Comparison of ENCODE assay signal across 11 cellular contexts in genomic region chr4:185504098-185505047, GRCh38. TPM values are rescaled to one million over a fixed set of nuclear protein-coding genes. Genes with fewer than 3 reads are reported as not detected.
DNase-seq lines count a peak whose midpoint lies in the region; ATAC-seq and TF ChIP-seq lines count a peak whose summit lies in the region.
"Had no signal": no experiment of that assay in that cellular context is flagged by ENCODE, and none has a peak within 500 bp of the region (broad histone marks: within the 10 kb centered on the region; RNA-seq: fewer than 3 reads in every experiment).

No MANE protein-coding gene starts in this region.

- peaks cover 0 to 6% of the 10 kb centered on the region in 2 donors for H3K4me1 ChIP-seq in duodenal mucosa (ENCODE audit: control insufficient read depth in 1 of 2, insufficient read depth in 2 of 2, low read length in 2 of 2)
- H3K4me1 ChIP-seq in uterus = no peaks in the 10 kb centered on the region

- no peak for ATAC-seq in HG02678 (IDR thresholded peaks at IDR 0.05; ENCODE audit: unreplicated experiment)
- ATAC-seq: GM23338 had no signal

- H3K9me3 ChIP-seq in duodenal mucosa (ENCODE audit: control insufficient read depth in 1 of 2, low read length in 2 of 2) (peaks cover 0 to 4% of the 10 kb centered on the region in 2 donors), uterus (no peaks in the 10 kb centered on the region)

- H3K27ac ChIP-seq in duodenal mucosa (ENCODE audit: low read depth, low read length) = no peak overlapping the region
- peak overlapping the region in 1 of 2 donors; percentile 36 for H3K27ac ChIP-seq in uterus
- H3K27ac ChIP-seq: PC-9 had no signal

- no peaks in the 10 kb centered on the region for H3K27me3 ChIP-seq in duodenal mucosa (ENCODE audit: control insufficient read depth in 1 of 2, insufficient read depth in 2 of 2, low read length in 2 of 2)
- no peaks in the 10 kb centered on the region for H3K27me3 ChIP-seq in uterus

- no peak for TF ChIP-seq CTCF in LNCaP clone FGC (IDR thresholded peaks at IDR 0.05; ENCODE audit: control insufficient read depth, extremely low read depth, insufficient read depth)
- TF ChIP-seq CTCF in uterus (IDR thresholded peaks at IDR 0.05) = no peak
- no peak for TF ChIP-seq CTCF in GM10248 (IDR thresholded peaks at IDR 0.05; ENCODE audit: control extremely low read depth, extremely low read depth, low read depth, missing control alignments)
- TF ChIP-seq CTCF in GM10266 (IDR thresholded peaks at IDR 0.05; ENCODE audit: control insufficient read depth, insufficient read depth, low read depth, missing control alignments) = no peak

- no peak for TF ChIP-seq POLR2A in uterus (IDR thresholded peaks at IDR 0.05)

- DNase-seq in LNCaP clone FGC (ENCODE audit: low read depth) (no peak), mucosa of gallbladder (ENCODE audit: low spot score) (peak; percentile 64), uterus (peak; percentile 52 to 57), GM10248 (ENCODE audit: extremely low spot score) (no peak), T1000 (lab: John Stamatoyannopoulos, UW) (no peak), GM10266 (ENCODE audit: extremely low spot score) (no peak)
- DNase-seq: PC-9 had no signal

- intact Hi-C loops in uterus (cut with DNase I; ENCODE audit: low total_unique reads) = no loop called here

- CTCF ChIA-PET in GM10248 (lab: Yijun Ruan, JAX) = no interaction called here

- H3K36me3 ChIP-seq in duodenal mucosa (ENCODE audit: control insufficient read depth in 1 of 2, insufficient read depth in 2 of 2, low read length in 2 of 2) (no peaks in the 10 kb centered on the region), uterus (no peaks in the 10 kb centered on the region)

- H3K9ac ChIP-seq in duodenal mucosa (ENCODE audit: low read depth in 1 of 2, low read length in 2 of 2) = no peak overlapping the region

- H3K4me3 ChIP-seq in LNCaP clone FGC (ENCODE audit: low read depth, low read length) = peak overlapping the region; percentile 5
- H3K4me3 ChIP-seq in duodenal mucosa (ENCODE audit: low read depth in 1 of 2, low read length in 2 of 2) = peak overlapping the region; percentile 40 to 53
- peak overlapping the region in 1 of 2 donors; percentile 15 for H3K4me3 ChIP-seq in uterus
- H3K4me3 ChIP-seq: GM23338, PC-9 had no signal

- POLR2A ChIA-PET in GM10248 (lab: Yijun Ruan, JAX) = no interaction called here

RNA-seq across cellular contexts. Expression of gene PDLIM3, which starts 30.9 kb away (rescaled TPM):
- total RNA-seq in mucosa of gallbladder (85.5 TPM), uterus (100 to 1,000 TPM; 131 to 771 (median 450) TPM)
- total RNA-seq: activated CD8-positive, alpha-beta memory T cell treated with anti-CD3 and anti-CD28 coated beads for 36 hours had no signal

RNA-seq across cellular contexts. Expression of gene CCDC110, which starts 32.8 kb away (rescaled TPM):
- total RNA-seq in mucosa of gallbladder = 0.78 TPM
- total RNA-seq in uterus = 1 to 10 TPM in 2 of 4 donors, under 1 TPM in 1, not detected in 1; 0.29 to 2.6 (median 2.1) TPM
- total RNA-seq: activated CD8-positive, alpha-beta memory T cell treated with anti-CD3 and anti-CD28 coated beads for 36 hours had no signal

Comparison
In these comparisons a context has a peak if more than half of its experiments do, and no peak if none do; other contexts are left out.
1. DNase-seq: peak in mucosa of gallbladder (single experiment) and uterus (2 of 2); none in LNCaP clone FGC (single experiment), GM10248 (single experiment), T1000 (single experiment) and GM10266 (single experiment).